1 cellular context compared by ENCODE assay signal in genomic region chr19:1400281-1401137, GRCh38.
TF ChIP-seq lines count a peak whose summit lies in the region.

No MANE protein-coding gene starts in this region.

TF ChIP-seq in HepG2, 621 proteins besides CTCF, POLR2A, EP300 and RAD21 (continued from another document):
- TF ChIP-seq ERF (CRISPR knock-in tag; IDR thresholded peaks at IDR 0.05) (0 out of 2 replicates have a peak, but pooled peaks have one; percentile 5), FOXM1 (CRISPR knock-in tag; IDR thresholded peaks at IDR 0.05) (no peak), NONO (IDR thresholded peaks at IDR 0.05) (no peak), NONO (CRISPR knock-in tag; conservative IDR thresholded peaks at IDR 0.05) (peak; percentile 84), ZNF510 (CRISPR knock-in tag; IDR thresholded peaks at IDR 0.05; ENCODE audit: low read depth) (no peak), TCF7 (IDR thresholded peaks at IDR 0.05; ENCODE audit: low read depth) (no peak), HOXA3 (CRISPR knock-in tag; IDR thresholded peaks at IDR 0.05) (peak; percentile 83), GTF2F1 (IDR thresholded peaks at IDR 0.05; ENCODE audit: low read length) (no peak), ZNF180 (CRISPR knock-in tag; IDR thresholded peaks at IDR 0.05; ENCODE audit: borderline replicate concordance, low read depth) (no peak), NR0B2 (CRISPR knock-in tag; IDR thresholded peaks at IDR 0.05) (peak; percentile 45; the same call in 1 of the 2 replicates), BATF2 (CRISPR knock-in tag; IDR thresholded peaks at IDR 0.05) (no peak), NBN (conservative IDR thresholded peaks at IDR 0.05) (no peak), PITX1 (CRISPR knock-in tag; IDR thresholded peaks at IDR 0.05) (peak; percentile 75; the same call in 1 of the 2 replicates), ATF7-NPFF (CRISPR knock-in tag; IDR thresholded peaks at IDR 0.05; ENCODE audit: low read depth) (peak; percentile 82; the same call in 1 of the 2 replicates), AFF4 (CRISPR knock-in tag; IDR thresholded peaks at IDR 0.05) (peak; percentile 52; the same call in 1 of the 2 replicates), IKZF4 (CRISPR knock-in tag; IDR thresholded peaks at IDR 0.05; ENCODE audit: borderline replicate concordance, low read depth, not compliant biosample characterization) (no peak), ZNF776 (CRISPR knock-in tag; IDR thresholded peaks at IDR 0.05) (no peak), SETDB1 (CRISPR knock-in tag; IDR thresholded peaks at IDR 0.05; ENCODE audit: borderline replicate concordance) (no peak), MBNL3 (CRISPR knock-in tag; conservative IDR thresholded peaks at IDR 0.05) (no peak), SAP130 (CRISPR knock-in tag; IDR thresholded peaks at IDR 0.05; ENCODE audit: low read depth) (no peak; the same call in none of the 2 replicates), ZZZ3 (CRISPR knock-in tag; IDR thresholded peaks at IDR 0.05; ENCODE audit: borderline replicate concordance) (peak; percentile 25), ZSCAN29 (CRISPR knock-in tag; conservative IDR thresholded peaks at IDR 0.05) (no peak), REL (CRISPR knock-in tag; conservative IDR thresholded peaks at IDR 0.05) (no peak), CSRNP1 (CRISPR knock-in tag; IDR thresholded peaks at IDR 0.05) (peak; percentile 59), SRY (CRISPR knock-in tag; IDR thresholded peaks at IDR 0.05) (peak; percentile 26; the same call in 1 of the 2 replicates), TRIM24 (CRISPR knock-in tag; IDR thresholded peaks at IDR 0.05) (no peak), ZBTB14 (CRISPR knock-in tag; IDR thresholded peaks at IDR 0.05) (peak; percentile 63; the same call in 1 of the 2 replicates), GPBP1L1 (CRISPR knock-in tag; IDR thresholded peaks at IDR 0.05) (no peak)
